1 cellular context compared by ENCODE assay signal in the genomic region with DNA sequence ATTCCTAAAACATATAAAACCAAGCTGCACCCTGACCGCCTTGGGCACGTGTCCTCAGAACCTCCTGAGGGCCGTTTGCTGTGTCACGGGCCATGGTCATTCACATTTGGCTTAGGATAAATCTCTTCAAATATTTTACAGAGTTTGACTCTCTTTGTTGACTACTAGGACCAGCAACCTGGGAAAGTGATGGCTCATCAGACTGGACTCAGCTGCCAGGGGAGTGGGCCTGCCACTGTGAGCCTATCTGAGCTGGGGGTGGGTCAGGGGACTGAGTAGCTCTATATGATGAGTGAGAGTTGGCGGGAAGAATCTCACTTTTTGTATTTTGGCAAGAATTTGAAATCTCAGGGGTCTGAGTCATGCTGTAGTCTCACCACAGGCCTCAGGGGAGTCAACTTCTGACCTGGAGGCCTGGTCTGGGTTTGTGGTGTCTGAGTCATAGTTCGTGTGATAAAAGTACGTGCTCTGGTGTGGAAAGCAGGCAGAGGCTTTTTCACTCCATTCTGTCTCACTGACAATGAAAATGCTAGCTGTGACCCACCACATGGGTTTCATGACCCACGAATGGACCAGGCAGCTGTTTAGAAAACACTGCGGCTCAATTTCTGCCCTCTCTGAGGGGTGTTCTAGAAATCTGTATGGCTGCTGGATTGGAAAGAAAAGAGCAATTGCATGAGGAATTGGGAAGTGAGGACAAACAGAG.
A peak's percentile ranks its signal among the peaks of the same experiment; 100 is the strongest.
TF ChIP-seq lines count a peak whose summit lies in the region.

No MANE protein-coding gene starts in this region.

TF ChIP-seq in K562, 482 proteins besides CTCF, POLR2A, EP300 and RAD21 (continued from another document and continues in another):
- TF ChIP-seq MBD2 (IDR thresholded peaks at IDR 0.05; ENCODE audit: borderline replicate concordance, low read depth) (0 out of 2 replicates have a peak, but pooled peaks have one; percentile 38), KDM1A (IDR thresholded peaks at IDR 0.05) (peak; percentile 99 to 100), NBN (IDR thresholded peaks at IDR 0.05; ENCODE audit: low read depth) (peak; percentile 52; the same call in 1 of the 2 replicates), ZNF184 (CRISPR knock-in tag; IDR thresholded peaks at IDR 0.05) (no peak), HDAC8 (tag; IDR thresholded peaks at IDR 0.05) (peak; percentile 63; the same call in 1 of the 2 replicates), TRIM24 (IDR thresholded peaks at IDR 0.05) (peak; percentile 26 to 72; a peak in 2 of 4 replicates), SMARCA4 (IDR thresholded peaks at IDR 0.05) (peak; percentile 94), ZNF224 (CRISPR knock-in tag; IDR thresholded peaks at IDR 0.05) (no peak), KLF16 (IDR thresholded peaks at IDR 0.05) (no peak), MTA3 (IDR thresholded peaks at IDR 0.05; ENCODE audit: borderline replicate concordance) (peak; percentile 40; the same call in 1 of the 2 replicates), L3MBTL2 (IDR thresholded peaks at IDR 0.05) (peak; percentile 81), CBFB (CRISPR knock-in tag; IDR thresholded peaks at IDR 0.05) (no peak), HNRNPLL (IDR thresholded peaks at IDR 0.05; ENCODE audit: low read depth, low read length, poor library complexity, severe bottlenecking) (no peak), NR2C1 (IDR thresholded peaks at IDR 0.05) (no peak), NR2C1 (tag; IDR thresholded peaks at IDR 0.05) (0 out of 2 replicates have a peak, but pooled peaks have one; percentile 31), ZNF589 (CRISPR knock-in tag; IDR thresholded peaks at IDR 0.05; ENCODE audit: low read depth) (no peak), CBFA2T2 (conservative IDR thresholded peaks at IDR 0.05) (0 out of 2 replicates have a peak, but pooled peaks have one; percentile 46), BRD9 (IDR thresholded peaks at IDR 0.05; ENCODE audit: low read depth, partially characterized antibody) (peak; percentile 44), STAT5A (IDR thresholded peaks at IDR 0.05; ENCODE audit: borderline replicate concordance, low read length) (peak; percentile 20; the same call in 1 of the 2 replicates), SPI1 (IDR thresholded peaks at IDR 0.05; ENCODE audit: borderline replicate concordance, low read depth, low read length) (no peak), SRSF7 (optimal IDR thresholded peaks at IDR 0.05; ENCODE audit: low read depth, low read length) (no peak), EP400 (IDR thresholded peaks at IDR 0.05) (peak; percentile 38; the same call in 1 of the 2 replicates), NR2C2 (CRISPR knock-in tag; IDR thresholded peaks at IDR 0.05) (no peak), NR2C2 (tag; IDR thresholded peaks at IDR 0.05) (peak; percentile 88), NCOR1 (IDR thresholded peaks at IDR 0.05) (peak; percentile 70), GABPA (tag; conservative IDR thresholded peaks at IDR 0.05; ENCODE audit: low read depth) (no peak), FOXM1 (IDR thresholded peaks at IDR 0.05; ENCODE audit: low read depth) (peak; percentile 46; the same call in 1 of the 2 replicates), FOXM1 (CRISPR knock-in tag; IDR thresholded peaks at IDR 0.05; ENCODE audit: low read depth) (no peak), PHF8 (IDR thresholded peaks at IDR 0.05; ENCODE audit: borderline replicate concordance, low read length) (no peak), RB1 (IDR thresholded peaks at IDR 0.05; ENCODE audit: low read depth) (peak; percentile 43; the same call in 1 of the 2 replicates), YY1 (IDR thresholded peaks at IDR 0.05; ENCODE audit: borderline replicate concordance in 1 of 3, control insufficient read depth in 1 of 3, extremely low read depth in 1 of 3, insufficient read depth in 3 of 3, insufficient read length in 1 of 3, insufficient replicate concordance in 2 of 3, low read depth in 1 of 3, low read length in 2 of 3) (peak in 1 of 3 experiments; percentile 8), CREM (IDR thresholded peaks at IDR 0.05; ENCODE audit: low read depth) (peak; percentile 56; the same call in 1 of the 2 replicates), ESRRA (IDR thresholded peaks at IDR 0.05; ENCODE audit: borderline replicate concordance, low read depth) (peak; percentile 77; the same call in 1 of the 2 replicates), HDAC2 (IDR thresholded peaks at IDR 0.05) (peak; percentile 98)
- TF ChIP-seq, protein P1, sequence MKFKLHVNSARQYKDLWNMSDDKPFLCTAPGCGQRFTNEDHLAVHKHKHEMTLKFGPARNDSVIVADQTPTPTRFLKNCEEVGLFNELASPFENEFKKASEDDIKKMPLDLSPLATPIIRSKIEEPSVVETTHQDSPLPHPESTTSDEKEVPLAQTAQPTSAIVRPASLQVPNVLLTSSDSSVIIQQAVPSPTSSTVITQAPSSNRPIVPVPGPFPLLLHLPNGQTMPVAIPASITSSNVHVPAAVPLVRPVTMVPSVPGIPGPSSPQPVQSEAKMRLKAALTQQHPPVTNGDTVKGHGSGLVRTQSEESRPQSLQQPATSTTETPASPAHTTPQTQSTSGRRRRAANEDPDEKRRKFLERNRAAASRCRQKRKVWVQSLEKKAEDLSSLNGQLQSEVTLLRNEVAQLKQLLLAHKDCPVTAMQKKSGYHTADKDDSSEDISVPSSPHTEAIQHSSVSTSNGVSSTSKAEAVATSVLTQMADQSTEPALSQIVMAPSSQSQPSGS (CRISPR knock-in tag; IDR thresholded peaks at IDR 0.05), result no peak
- TF ChIP-seq, protein P2, sequence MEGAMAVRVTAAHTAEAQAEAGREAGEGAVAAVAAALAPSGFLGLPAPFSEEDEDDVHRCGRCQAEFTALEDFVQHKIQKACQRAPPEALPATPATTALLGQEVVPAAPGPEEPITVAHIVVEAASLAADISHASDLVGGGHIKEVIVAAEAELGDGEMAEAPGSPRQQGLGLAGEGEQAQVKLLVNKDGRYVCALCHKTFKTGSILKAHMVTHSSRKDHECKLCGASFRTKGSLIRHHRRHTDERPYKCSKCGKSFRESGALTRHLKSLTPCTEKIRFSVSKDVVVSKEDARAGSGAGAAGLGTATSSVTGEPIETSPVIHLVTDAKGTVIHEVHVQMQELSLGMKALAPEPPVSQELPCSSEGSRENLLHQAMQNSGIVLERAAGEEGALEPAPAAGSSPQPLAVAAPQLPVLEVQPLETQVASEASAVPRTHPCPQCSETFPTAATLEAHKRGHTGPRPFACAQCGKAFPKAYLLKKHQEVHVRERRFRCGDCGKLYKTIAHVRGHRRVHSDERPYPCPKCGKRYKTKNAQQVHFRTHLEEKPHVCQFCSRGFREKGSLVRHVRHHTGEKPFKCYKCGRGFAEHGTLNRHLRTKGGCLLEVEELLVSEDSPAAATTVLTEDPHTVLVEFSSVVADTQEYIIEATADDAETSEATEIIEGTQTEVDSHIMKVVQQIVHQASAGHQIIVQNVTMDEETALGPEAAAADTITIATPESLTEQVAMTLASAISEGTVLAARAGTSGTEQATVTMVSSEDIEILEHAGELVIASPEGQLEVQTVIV (CRISPR knock-in tag; IDR thresholded peaks at IDR 0.05; ENCODE audit: borderline replicate concordance), result no peak
- TF ChIP-seq, protein P3, sequence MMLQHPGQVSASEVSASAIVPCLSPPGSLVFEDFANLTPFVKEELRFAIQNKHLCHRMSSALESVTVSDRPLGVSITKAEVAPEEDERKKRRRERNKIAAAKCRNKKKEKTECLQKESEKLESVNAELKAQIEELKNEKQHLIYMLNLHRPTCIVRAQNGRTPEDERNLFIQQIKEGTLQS (IDR thresholded peaks at IDR 0.05), result peak; percentile 96
- TF ChIP-seq, protein P3 (CRISPR knock-in tag; conservative IDR thresholded peaks at IDR 0.05), result no peak; the same call in 1 of the 2 replicates
- TF ChIP-seq, protein P4, sequence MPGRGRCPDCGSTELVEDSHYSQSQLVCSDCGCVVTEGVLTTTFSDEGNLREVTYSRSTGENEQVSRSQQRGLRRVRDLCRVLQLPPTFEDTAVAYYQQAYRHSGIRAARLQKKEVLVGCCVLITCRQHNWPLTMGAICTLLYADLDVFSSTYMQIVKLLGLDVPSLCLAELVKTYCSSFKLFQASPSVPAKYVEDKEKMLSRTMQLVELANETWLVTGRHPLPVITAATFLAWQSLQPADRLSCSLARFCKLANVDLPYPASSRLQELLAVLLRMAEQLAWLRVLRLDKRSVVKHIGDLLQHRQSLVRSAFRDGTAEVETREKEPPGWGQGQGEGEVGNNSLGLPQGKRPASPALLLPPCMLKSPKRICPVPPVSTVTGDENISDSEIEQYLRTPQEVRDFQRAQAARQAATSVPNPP (IDR thresholded peaks at IDR 0.05; ENCODE audit: borderline replicate concordance, insufficient read depth, insufficient read length), result no peak
- TF ChIP-seq, protein P5, sequence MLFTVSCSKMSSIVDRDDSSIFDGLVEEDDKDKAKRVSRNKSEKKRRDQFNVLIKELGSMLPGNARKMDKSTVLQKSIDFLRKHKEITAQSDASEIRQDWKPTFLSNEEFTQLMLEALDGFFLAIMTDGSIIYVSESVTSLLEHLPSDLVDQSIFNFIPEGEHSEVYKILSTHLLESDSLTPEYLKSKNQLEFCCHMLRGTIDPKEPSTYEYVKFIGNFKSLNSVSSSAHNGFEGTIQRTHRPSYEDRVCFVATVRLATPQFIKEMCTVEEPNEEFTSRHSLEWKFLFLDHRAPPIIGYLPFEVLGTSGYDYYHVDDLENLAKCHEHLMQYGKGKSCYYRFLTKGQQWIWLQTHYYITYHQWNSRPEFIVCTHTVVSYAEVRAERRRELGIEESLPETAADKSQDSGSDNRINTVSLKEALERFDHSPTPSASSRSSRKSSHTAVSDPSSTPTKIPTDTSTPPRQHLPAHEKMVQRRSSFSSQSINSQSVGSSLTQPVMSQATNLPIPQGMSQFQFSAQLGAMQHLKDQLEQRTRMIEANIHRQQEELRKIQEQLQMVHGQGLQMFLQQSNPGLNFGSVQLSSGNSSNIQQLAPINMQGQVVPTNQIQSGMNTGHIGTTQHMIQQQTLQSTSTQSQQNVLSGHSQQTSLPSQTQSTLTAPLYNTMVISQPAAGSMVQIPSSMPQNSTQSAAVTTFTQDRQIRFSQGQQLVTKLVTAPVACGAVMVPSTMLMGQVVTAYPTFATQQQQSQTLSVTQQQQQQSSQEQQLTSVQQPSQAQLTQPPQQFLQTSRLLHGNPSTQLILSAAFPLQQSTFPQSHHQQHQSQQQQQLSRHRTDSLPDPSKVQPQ (CRISPR knock-in tag; IDR thresholded peaks at IDR 0.05; ENCODE audit: borderline replicate concordance), result no peak
- TF ChIP-seq, protein P6, sequence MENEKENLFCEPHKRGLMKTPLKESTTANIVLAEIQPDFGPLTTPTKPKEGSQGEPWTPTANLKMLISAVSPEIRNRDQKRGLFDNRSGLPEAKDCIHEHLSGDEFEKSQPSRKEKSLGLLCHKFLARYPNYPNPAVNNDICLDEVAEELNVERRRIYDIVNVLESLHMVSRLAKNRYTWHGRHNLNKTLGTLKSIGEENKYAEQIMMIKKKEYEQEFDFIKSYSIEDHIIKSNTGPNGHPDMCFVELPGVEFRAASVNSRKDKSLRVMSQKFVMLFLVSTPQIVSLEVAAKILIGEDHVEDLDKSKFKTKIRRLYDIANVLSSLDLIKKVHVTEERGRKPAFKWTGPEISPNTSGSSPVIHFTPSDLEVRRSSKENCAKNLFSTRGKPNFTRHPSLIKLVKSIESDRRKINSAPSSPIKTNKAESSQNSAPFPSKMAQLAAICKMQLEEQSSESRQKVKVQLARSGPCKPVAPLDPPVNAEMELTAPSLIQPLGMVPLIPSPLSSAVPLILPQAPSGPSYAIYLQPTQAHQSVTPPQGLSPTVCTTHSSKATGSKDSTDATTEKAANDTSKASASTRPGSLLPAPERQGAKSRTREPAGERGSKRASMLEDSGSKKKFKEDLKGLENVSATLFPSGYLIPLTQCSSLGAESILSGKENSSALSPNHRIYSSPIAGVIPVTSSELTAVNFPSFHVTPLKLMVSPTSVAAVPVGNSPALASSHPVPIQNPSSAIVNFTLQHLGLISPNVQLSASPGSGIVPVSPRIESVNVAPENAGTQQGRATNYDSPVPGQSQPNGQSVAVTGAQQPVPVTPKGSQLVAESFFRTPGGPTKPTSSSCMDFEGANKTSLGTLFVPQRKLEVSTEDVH (IDR thresholded peaks at IDR 0.05; ENCODE audit: low read depth, partially characterized antibody), result peak; percentile 83
- TF ChIP-seq, protein P7, sequence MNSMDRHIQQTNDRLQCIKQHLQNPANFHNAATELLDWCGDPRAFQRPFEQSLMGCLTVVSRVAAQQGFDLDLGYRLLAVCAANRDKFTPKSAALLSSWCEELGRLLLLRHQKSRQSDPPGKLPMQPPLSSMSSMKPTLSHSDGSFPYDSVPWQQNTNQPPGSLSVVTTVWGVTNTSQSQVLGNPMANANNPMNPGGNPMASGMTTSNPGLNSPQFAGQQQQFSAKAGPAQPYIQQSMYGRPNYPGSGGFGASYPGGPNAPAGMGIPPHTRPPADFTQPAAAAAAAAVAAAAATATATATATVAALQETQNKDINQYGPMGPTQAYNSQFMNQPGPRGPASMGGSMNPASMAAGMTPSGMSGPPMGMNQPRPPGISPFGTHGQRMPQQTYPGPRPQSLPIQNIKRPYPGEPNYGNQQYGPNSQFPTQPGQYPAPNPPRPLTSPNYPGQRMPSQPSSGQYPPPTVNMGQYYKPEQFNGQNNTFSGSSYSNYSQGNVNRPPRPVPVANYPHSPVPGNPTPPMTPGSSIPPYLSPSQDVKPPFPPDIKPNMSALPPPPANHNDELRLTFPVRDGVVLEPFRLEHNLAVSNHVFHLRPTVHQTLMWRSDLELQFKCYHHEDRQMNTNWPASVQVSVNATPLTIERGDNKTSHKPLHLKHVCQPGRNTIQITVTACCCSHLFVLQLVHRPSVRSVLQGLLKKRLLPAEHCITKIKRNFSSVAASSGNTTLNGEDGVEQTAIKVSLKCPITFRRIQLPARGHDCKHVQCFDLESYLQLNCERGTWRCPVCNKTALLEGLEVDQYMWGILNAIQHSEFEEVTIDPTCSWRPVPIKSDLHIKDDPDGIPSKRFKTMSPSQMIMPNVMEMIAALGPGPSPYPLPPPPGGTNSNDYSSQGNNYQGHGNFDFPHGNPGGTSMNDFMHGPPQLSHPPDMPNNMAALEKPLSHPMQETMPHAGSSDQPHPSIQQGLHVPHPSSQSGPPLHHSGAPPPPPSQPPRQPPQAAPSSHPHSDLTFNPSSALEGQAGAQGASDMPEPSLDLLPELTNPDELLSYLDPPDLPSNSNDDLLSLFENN (IDR thresholded peaks at IDR 0.05; ENCODE audit: low read depth in 2 of 2, low read length in 2 of 2), result peak in 1 of 2 experiments; percentile 48; a peak in 1 of 4 replicates
- TF ChIP-seq, protein P8, sequence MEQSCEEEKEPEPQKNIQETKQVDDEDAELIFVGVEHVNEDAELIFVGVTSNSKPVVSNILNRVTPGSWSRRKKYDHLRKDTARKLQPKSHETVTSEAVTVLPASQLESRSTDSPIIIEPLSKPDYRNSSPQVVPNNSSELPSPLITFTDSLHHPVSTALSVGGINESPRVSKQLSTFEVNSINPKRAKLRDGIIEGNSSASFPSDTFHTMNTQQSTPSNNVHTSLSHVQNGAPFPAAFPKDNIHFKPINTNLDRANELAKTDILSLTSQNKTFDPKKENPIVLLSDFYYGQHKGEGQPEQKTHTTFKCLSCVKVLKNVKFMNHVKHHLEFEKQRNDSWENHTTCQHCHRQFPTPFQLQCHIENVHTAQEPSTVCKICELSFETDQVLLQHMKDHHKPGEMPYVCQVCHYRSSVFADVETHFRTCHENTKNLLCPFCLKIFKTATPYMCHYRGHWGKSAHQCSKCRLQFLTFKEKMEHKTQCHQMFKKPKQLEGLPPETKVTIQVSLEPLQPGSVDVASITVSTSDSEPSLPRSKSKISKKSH (CRISPR knock-in tag; IDR thresholded peaks at IDR 0.05), result no peak
